Comparison of ENCODE assay signal across 11 cellular contexts in the genomic region with DNA sequence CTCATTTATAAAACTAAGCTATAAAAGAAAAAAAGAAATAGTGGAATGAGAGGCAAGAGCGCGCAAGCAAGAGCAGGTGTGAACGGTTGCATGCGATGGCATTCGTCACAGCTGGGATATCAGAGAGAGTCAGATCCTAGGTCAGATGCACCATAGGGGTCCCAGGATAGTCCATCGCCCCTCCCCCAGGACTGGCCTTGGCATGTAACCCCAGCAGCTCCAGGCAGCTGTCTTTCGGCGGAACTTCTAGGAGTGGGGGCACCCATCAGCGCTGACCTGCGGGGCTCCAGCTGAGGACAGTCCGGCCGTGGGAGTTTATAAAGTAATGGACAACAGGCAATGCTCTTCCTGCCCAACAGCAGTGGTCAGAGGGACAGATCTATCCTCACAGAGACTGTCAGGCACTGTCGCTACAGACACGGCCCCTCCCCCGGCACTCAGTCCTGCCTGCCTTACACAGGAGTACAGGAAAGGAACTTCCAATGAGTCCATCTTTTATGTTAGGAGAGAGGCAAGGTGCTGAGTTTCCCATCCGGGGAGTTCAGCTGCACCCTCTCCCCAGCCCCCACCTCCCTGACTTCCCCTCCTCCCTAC. TPM values are rescaled to one million over a fixed set of nuclear protein-coding genes. Genes with fewer than 3 reads are reported as not detected.
DNase-seq lines count a peak whose midpoint lies in the region; ATAC-seq and TF ChIP-seq lines count a peak whose summit lies in the region.
"Had no signal": no experiment of that assay in that cellular context is flagged by ENCODE, and none has a peak within 500 bp of the region (broad histone marks: within the 10 kb centered on the region; RNA-seq: fewer than 3 reads in every experiment).

No MANE protein-coding gene starts in this region.

- H3K4me1 Mint-ChIP-seq in T-helper 1 cell treated with Interleukin-12 subunit alpha and Interleukin-12 subunit beta and Interleukin-4 antibody, amounts not matched to agents 30 μg/mL and 1 μg/mL, for 36 hours (ENCODE audit: low read depth), result peaks cover 36% of the 10 kb centered on the region

- ATAC-seq in HG03460 (IDR thresholded peaks at IDR 0.05; ENCODE audit: unreplicated experiment), result no peak
- ATAC-seq: K562 had no signal

- TF ChIP-seq CTCF in epithelial cell of proximal tubule (conservative IDR thresholded peaks at IDR 0.05; ENCODE audit: low read depth, low read length), result no peak
- TF ChIP-seq CTCF in foreskin fibroblast (IDR thresholded peaks at IDR 0.05; ENCODE audit: low read depth, low read length), result no peak

- H3K9ac ChIP-seq in HUES6 (ENCODE audit: low read length) (no peak overlapping the region), rectal smooth muscle tissue (ENCODE audit: low read length) (no peak overlapping the region)

- peak overlapping the region; percentile 53 for H3K4me3 ChIP-seq in HUES6 (ENCODE audit: low read depth, low read length)
- peak overlapping the region; percentile 50 for H3K4me3 ChIP-seq in epithelial cell of proximal tubule (ENCODE audit: low read depth, low read length)
- H3K4me3 ChIP-seq in rectal smooth muscle tissue (ENCODE audit: low read length), result peak overlapping the region; percentile 2
- H3K4me3 ChIP-seq in foreskin fibroblast (ENCODE audit: low read depth in 1 of 2, low read length in 2 of 2), result no peak overlapping the region
- H3K4me3 ChIP-seq: K562, left lung had no signal

- H3K36me3 Mint-ChIP-seq in T-helper 1 cell treated with Interleukin-12 subunit alpha and Interleukin-12 subunit beta and Interleukin-4 antibody, amounts not matched to agents 30 μg/mL and 1 μg/mL, for 36 hours (ENCODE audit: low read depth), result no peaks in the 10 kb centered on the region

- DNase-seq in T-helper 1 cell (no peak), epithelial cell of proximal tubule (ENCODE audit: low read depth) (no peak), foreskin fibroblast (no peak), dedifferentiated amniotic fluid mesenchymal stem cell (ENCODE audit: extremely low spot score) (no peak)
- DNase-seq: left lung, NCI-H446 treated with DMSO at 0.1 percent for 48 hours had no signal

- H3K36me3 ChIP-seq in HUES6 (ENCODE audit: control insufficient read depth, insufficient read depth, low read length), result no peaks in the 10 kb centered on the region
- no peaks in the 10 kb centered on the region for H3K36me3 ChIP-seq in rectal smooth muscle tissue (ENCODE audit: control insufficient read depth, insufficient read depth, low read length)
- H3K36me3 ChIP-seq: left lung had no signal

- H3K27me3 Mint-ChIP-seq in T-helper 1 cell treated with Interleukin-12 subunit alpha and Interleukin-12 subunit beta and Interleukin-4 antibody, amounts not matched to agents 30 μg/mL and 1 μg/mL, for 36 hours (ENCODE audit: low read depth), result peaks cover 60% of the 10 kb centered on the region

- peaks cover 35% of the 10 kb centered on the region for H3K27me3 ChIP-seq in HUES6 (ENCODE audit: control insufficient read depth, insufficient read depth, low read length)
- H3K27me3 ChIP-seq in rectal smooth muscle tissue (ENCODE audit: control insufficient read depth, insufficient read depth, low read length), result peaks cover 3% of the 10 kb centered on the region

- peaks cover 10% of the 10 kb centered on the region; the same call in 1 of the 2 replicates for H3K9me3 ChIP-seq in HUES6 (ENCODE audit: control insufficient read depth, insufficient read depth, low read depth, low read length)

- H3K4me3 Mint-ChIP-seq in T-helper 1 cell treated with Interleukin-12 subunit alpha and Interleukin-12 subunit beta and Interleukin-4 antibody, amounts not matched to agents 30 μg/mL and 1 μg/mL, for 36 hours, result peak overlapping the region; percentile 84

- peaks cover 44% of the 10 kb centered on the region for H3K4me1 ChIP-seq in HUES6 (ENCODE audit: control insufficient read depth, insufficient read depth, low read length)
- no peaks in the 10 kb centered on the region for H3K4me1 ChIP-seq in rectal smooth muscle tissue (ENCODE audit: control insufficient read depth, insufficient read depth, low read length)

- H3K27ac ChIP-seq in HUES6 (ENCODE audit: low read depth, low read length) (no peak overlapping the region), rectal smooth muscle tissue (ENCODE audit: low read depth, low read length) (no peak overlapping the region)
- H3K27ac ChIP-seq: left lung had no signal

- H3K27ac Mint-ChIP-seq in T-helper 1 cell treated with Interleukin-12 subunit alpha and Interleukin-12 subunit beta and Interleukin-4 antibody, amounts not matched to agents 30 μg/mL and 1 μg/mL, for 36 hours, result no peak overlapping the region

- H3K9me3 Mint-ChIP-seq in T-helper 1 cell treated with Interleukin-12 subunit alpha and Interleukin-12 subunit beta and Interleukin-4 antibody, amounts not matched to agents 30 μg/mL and 1 μg/mL, for 36 hours, result peaks cover 11% of the 10 kb centered on the region

RNA-seq across cellular contexts. Expression of gene SIAH3, which starts 1.4 kb away (rescaled TPM):
- 0.23 and 0.29 TPM in 2 replicates for total RNA-seq in epithelial cell of proximal tubule
- total RNA-seq: K562 had no signal

Comparison
In these comparisons a context has a peak if more than half of its experiments do, and no peak if none do; other contexts are left out.
1. H3K4me3 ChIP-seq: peak in HUES6 (single experiment), epithelial cell of proximal tubule (single experiment) and rectal smooth muscle tissue (single experiment); none in foreskin fibroblast (0 of 2).